In genomic region chr4:81471361-81472248, GRCh38 we compare ENCODE assay signal across 1 cellular context.
TF ChIP-seq lines count a peak whose summit lies in the region.

Gene RASGEF1B, minus strand, starts transcription at chr4:81471907. Its CDS starts 12,399 bp downstream, at chr4:81459508.

TF ChIP-seq in WTC11, 78 proteins besides CTCF, POLR2A, EP300 and RAD21 (continued from another document):
- TF ChIP-seq FOXP4 (CRISPR knock-in tag; IDR thresholded peaks at IDR 0.05) (0 out of 2 replicates have a peak, but pooled peaks have one; percentile 13), ETV6 (CRISPR knock-in tag; IDR thresholded peaks at IDR 0.05) (peak; percentile 70; the same call in 1 of the 2 replicates), FOXJ3 (CRISPR knock-in tag; IDR thresholded peaks at IDR 0.05; ENCODE audit: borderline replicate concordance) (no peak), ZNF423 (CRISPR knock-in tag; IDR thresholded peaks at IDR 0.05) (peak; percentile 83), PRRX2 (CRISPR knock-in tag; IDR thresholded peaks at IDR 0.05) (no peak), E2F5 (CRISPR knock-in tag; IDR thresholded peaks at IDR 0.05) (peak; percentile 1; the same call in 1 of the 2 replicates), ZNF219 (CRISPR knock-in tag; IDR thresholded peaks at IDR 0.05; ENCODE audit: borderline replicate concordance) (peak; percentile 48; the same call in 1 of the 2 replicates), TEAD1 (CRISPR knock-in tag; IDR thresholded peaks at IDR 0.05) (peak; percentile 90), HMGXB4 (CRISPR knock-in tag; IDR thresholded peaks at IDR 0.05) (0 out of 2 replicates have a peak, but pooled peaks have one; percentile 39), CREM (CRISPR knock-in tag; IDR thresholded peaks at IDR 0.05) (no peak), ZNF232 (CRISPR knock-in tag; IDR thresholded peaks at IDR 0.05) (0 out of 2 replicates have a peak, but pooled peaks have one; percentile 43), JAZF1 (CRISPR knock-in tag; IDR thresholded peaks at IDR 0.05) (no peak), SP1 (CRISPR knock-in tag; conservative IDR thresholded peaks at IDR 0.05) (peak; percentile 73)
- TF ChIP-seq, protein P1, sequence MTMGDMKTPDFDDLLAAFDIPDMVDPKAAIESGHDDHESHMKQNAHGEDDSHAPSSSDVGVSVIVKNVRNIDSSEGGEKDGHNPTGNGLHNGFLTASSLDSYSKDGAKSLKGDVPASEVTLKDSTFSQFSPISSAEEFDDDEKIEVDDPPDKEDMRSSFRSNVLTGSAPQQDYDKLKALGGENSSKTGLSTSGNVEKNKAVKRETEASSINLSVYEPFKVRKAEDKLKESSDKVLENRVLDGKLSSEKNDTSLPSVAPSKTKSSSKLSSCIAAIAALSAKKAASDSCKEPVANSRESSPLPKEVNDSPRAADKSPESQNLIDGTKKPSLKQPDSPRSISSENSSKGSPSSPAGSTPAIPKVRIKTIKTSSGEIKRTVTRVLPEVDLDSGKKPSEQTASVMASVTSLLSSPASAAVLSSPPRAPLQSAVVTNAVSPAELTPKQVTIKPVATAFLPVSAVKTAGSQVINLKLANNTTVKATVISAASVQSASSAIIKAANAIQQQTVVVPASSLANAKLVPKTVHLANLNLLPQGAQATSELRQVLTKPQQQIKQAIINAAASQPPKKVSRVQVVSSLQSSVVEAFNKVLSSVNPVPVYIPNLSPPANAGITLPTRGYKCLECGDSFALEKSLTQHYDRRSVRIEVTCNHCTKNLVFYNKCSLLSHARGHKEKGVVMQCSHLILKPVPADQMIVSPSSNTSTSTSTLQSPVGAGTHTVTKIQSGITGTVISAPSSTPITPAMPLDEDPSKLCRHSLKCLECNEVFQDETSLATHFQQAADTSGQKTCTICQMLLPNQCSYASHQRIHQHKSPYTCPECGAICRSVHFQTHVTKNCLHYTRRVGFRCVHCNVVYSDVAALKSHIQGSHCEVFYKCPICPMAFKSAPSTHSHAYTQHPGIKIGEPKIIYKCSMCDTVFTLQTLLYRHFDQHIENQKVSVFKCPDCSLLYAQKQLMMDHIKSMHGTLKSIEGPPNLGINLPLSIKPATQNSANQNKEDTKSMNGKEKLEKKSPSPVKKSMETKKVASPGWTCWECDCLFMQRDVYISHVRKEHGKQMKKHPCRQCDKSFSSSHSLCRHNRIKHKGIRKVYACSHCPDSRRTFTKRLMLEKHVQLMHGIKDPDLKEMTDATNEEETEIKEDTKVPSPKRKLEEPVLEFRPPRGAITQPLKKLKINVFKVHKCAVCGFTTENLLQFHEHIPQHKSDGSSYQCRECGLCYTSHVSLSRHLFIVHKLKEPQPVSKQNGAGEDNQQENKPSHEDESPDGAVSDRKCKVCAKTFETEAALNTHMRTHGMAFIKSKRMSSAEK (CRISPR knock-in tag; IDR thresholded peaks at IDR 0.05; ENCODE audit: borderline replicate concordance), result no peak
- TF ChIP-seq, protein P2, sequence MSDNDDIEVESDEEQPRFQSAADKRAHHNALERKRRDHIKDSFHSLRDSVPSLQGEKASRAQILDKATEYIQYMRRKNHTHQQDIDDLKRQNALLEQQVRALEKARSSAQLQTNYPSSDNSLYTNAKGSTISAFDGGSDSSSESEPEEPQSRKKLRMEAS (CRISPR knock-in tag; IDR thresholded peaks at IDR 0.05), result peak; percentile 72
- TF ChIP-seq, protein P3, sequence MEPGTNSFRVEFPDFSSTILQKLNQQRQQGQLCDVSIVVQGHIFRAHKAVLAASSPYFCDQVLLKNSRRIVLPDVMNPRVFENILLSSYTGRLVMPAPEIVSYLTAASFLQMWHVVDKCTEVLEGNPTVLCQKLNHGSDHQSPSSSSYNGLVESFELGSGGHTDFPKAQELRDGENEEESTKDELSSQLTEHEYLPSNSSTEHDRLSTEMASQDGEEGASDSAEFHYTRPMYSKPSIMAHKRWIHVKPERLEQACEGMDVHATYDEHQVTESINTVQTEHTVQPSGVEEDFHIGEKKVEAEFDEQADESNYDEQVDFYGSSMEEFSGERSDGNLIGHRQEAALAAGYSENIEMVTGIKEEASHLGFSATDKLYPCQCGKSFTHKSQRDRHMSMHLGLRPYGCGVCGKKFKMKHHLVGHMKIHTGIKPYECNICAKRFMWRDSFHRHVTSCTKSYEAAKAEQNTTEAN (CRISPR knock-in tag; IDR thresholded peaks at IDR 0.05), result peak; percentile 21; the same call in 1 of the 2 replicates
- TF ChIP-seq, protein P4, sequence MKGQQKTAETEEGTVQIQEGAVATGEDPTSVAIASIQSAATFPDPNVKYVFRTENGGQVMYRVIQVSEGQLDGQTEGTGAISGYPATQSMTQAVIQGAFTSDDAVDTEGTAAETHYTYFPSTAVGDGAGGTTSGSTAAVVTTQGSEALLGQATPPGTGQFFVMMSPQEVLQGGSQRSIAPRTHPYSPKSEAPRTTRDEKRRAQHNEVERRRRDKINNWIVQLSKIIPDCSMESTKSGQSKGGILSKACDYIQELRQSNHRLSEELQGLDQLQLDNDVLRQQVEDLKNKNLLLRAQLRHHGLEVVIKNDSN (CRISPR knock-in tag; IDR thresholded peaks at IDR 0.05), result peak; percentile 46; the same call in 1 of the 2 replicates
- TF ChIP-seq, protein P5, sequence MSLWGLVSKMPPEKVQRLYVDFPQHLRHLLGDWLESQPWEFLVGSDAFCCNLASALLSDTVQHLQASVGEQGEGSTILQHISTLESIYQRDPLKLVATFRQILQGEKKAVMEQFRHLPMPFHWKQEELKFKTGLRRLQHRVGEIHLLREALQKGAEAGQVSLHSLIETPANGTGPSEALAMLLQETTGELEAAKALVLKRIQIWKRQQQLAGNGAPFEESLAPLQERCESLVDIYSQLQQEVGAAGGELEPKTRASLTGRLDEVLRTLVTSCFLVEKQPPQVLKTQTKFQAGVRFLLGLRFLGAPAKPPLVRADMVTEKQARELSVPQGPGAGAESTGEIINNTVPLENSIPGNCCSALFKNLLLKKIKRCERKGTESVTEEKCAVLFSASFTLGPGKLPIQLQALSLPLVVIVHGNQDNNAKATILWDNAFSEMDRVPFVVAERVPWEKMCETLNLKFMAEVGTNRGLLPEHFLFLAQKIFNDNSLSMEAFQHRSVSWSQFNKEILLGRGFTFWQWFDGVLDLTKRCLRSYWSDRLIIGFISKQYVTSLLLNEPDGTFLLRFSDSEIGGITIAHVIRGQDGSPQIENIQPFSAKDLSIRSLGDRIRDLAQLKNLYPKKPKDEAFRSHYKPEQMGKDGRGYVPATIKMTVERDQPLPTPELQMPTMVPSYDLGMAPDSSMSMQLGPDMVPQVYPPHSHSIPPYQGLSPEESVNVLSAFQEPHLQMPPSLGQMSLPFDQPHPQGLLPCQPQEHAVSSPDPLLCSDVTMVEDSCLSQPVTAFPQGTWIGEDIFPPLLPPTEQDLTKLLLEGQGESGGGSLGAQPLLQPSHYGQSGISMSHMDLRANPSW (CRISPR knock-in tag; conservative IDR thresholded peaks at IDR 0.05; ENCODE audit: low read depth), result 0 out of 2 replicates have a peak, but pooled peaks have one; percentile 53
